Comparison of ENCODE assay signal across 18 cellular contexts in genomic region chr21:44424608-44425306, GRCh38. TPM values are rescaled to one million over a fixed set of nuclear protein-coding genes. Genes with fewer than 3 reads are reported as not detected.
DNase-seq lines count a peak whose midpoint lies in the region; ATAC-seq, FAIRE-seq and TF ChIP-seq lines count a peak whose summit lies in the region.
"Had no signal": no experiment of that assay in that cellular context is flagged by ENCODE, and none has a peak within 500 bp of the region (broad histone marks: within the 10 kb centered on the region; RNA-seq: fewer than 3 reads in every experiment).

No MANE protein-coding gene starts in this region.

- peak overlapping the region; percentile 76 for H3K4me3 Mint-ChIP-seq in MCF 10A (ENCODE audit: unreplicated experiment)
- H3K4me3 Mint-ChIP-seq in activated T-cell treated with anti-CD3 and anti-CD28 coated beads, Interleukin-2, amount 50 U/mL, for 24 hours, result no peak overlapping the region
- H3K4me3 Mint-ChIP-seq: activated CD4-positive, alpha-beta T cell treated with anti-CD3 and anti-CD28 coated beads, Interleukin-2, amount 10 ng/mL, durations not matched to agents 24 days and 14 days; activated naive CD8-positive, alpha-beta T cell had no signal

- no peaks in the 10 kb centered on the region for H3K79me2 ChIP-seq in HepG2 (ENCODE audit: insufficient read depth, low read length)

- in situ Hi-C loops in HepG2 (cut with HindIII; ENCODE audit: extremely low pct_ligation_motif_present, low pct_unique_long_range_greater_than_20kb), result loop anchor here (5.0 kb wide), 1 partner anchor 47 kb away; no protein-coding TSS in a partner anchor

- no peak for TF ChIP-seq EP300 in HepG2 (IDR thresholded peaks at IDR 0.05; ENCODE audit: low read depth in 2 of 2, low read length in 2 of 2)
- no peak for TF ChIP-seq EP300 in HepG2 (CRISPR knock-in tag; IDR thresholded peaks at IDR 0.05; ENCODE audit: borderline replicate concordance)

- intact Hi-C loops in right lobe of liver (cut with DNase I) (no loop called here), HepG2 (cut with micrococcal nuclease; ENCODE audit: unreplicated experiment) (no loop called here), MCF 10A (cut with micrococcal nuclease) (no loop called here)

- ATAC-seq in right lobe of liver, result no peak
- no peak; the same call in 2 of the 3 replicates for ATAC-seq in HepG2
- no peak for ATAC-seq in left lobe of liver
- ATAC-seq: naive thymus-derived CD8-positive, alpha-beta T cell; stimulated activated naive CD8-positive, alpha-beta T cell treated with anti-CD3 and anti-CD28 coated beads, Interleukin-15, Interleukin-2, amounts not matched to agents 100 U/mL and 50 U/mL, for 24 hours had no signal

- BruUV-seq in HepG2 (replicated peaks; lab: Mats Ljungman, UMichigan) (no TSS peak), MCF 10A (replicated peaks; lab: Mats Ljungman, UMichigan) (no TSS peak)

- peaks cover 0 to 4% (median 0%) of the 10 kb centered on the region in 4 donors for H3K9me3 ChIP-seq in right lobe of liver
- H3K9me3 ChIP-seq in HepG2 (ENCODE audit: low read length), result peaks cover 2% of the 10 kb centered on the region
- no peaks in the 10 kb centered on the region for H3K9me3 ChIP-seq in neutrophil

- no peak for TF ChIP-seq RAD21 in HepG2 (CRISPR knock-in tag; IDR thresholded peaks at IDR 0.05)

- TF ChIP-seq POLR2A in right lobe of liver (IDR thresholded peaks at IDR 0.05) (no peak), HepG2 (IDR thresholded peaks at IDR 0.05; ENCODE audit: insufficient read depth in 1 of 2, low read depth in 2 of 2, low read length in 2 of 2) (no peak)

- no peak for FAIRE-seq in HepG2 (lab: Jason Lieb, UNC)

- CTCF ChIA-PET in HepG2 (lab: Yijun Ruan, JAX; ENCODE audit: low intra/inter-chr PET ratio, low total read pairs) (no interaction called here), MCF 10A (lab: Yijun Ruan, JAX) (no interaction called here)

- no peak overlapping the region for H2AFZ ChIP-seq in HepG2 (ENCODE audit: low read length)

- WGBS in right lobe of liver (ENCODE audit: insufficient coverage, low coverage, low lambda C conversion rate, missing lambda C conversion rate), result 49% methylated on average over 6 of the region's 30 CpGs
- 0% methylated on average over 1 of the region's 30 CpGs for WGBS in HepG2 (ENCODE audit: low lambda C conversion rate)

- no peaks in the 10 kb centered on the region for H3K27me3 Mint-ChIP-seq in MCF 10A (ENCODE audit: insufficient read depth, unreplicated experiment)
- H3K27me3 Mint-ChIP-seq in activated T-cell treated with anti-CD3 and anti-CD28 coated beads, Interleukin-2, amount 50 U/mL, for 24 hours, result no peaks in the 10 kb centered on the region
- H3K27me3 Mint-ChIP-seq: activated CD4-positive, alpha-beta T cell treated with anti-CD3 and anti-CD28 coated beads, Interleukin-2, amount 10 ng/mL, durations not matched to agents 24 days and 14 days; activated naive CD8-positive, alpha-beta T cell; memory B cell; naive thymus-derived CD8-positive, alpha-beta T cell had no signal

- H3K27ac ChIP-seq in right lobe of liver, result no peak overlapping the region
- H3K27ac ChIP-seq in HepG2 (ENCODE audit: extremely low read length, insufficient read depth, low read length), result no peak overlapping the region
- peak overlapping the region; percentile 42 for H3K27ac ChIP-seq in neutrophil
- H3K27ac ChIP-seq: uterus had no signal

- H3K4me1 Mint-ChIP-seq in MCF 10A (ENCODE audit: insufficient read depth, unreplicated experiment), result no peaks in the 10 kb centered on the region
- H3K4me1 Mint-ChIP-seq in activated T-cell treated with anti-CD3 and anti-CD28 coated beads, Interleukin-2, amount 50 U/mL, for 24 hours (ENCODE audit: low read depth), result no peaks in the 10 kb centered on the region

- peaks cover 4% of the 10 kb centered on the region for H3K9me3 Mint-ChIP-seq in MCF 10A (ENCODE audit: unreplicated experiment)
- H3K9me3 Mint-ChIP-seq in activated T-cell treated with anti-CD3 and anti-CD28 coated beads, Interleukin-2, amount 50 U/mL, for 24 hours, result peaks cover 4% of the 10 kb centered on the region

- no peak overlapping the region for H3K27ac Mint-ChIP-seq in MCF 10A (ENCODE audit: low read depth, unreplicated experiment)
- no peak overlapping the region for H3K27ac Mint-ChIP-seq in activated T-cell treated with anti-CD3 and anti-CD28 coated beads, Interleukin-2, amount 50 U/mL, for 24 hours
- H3K27ac Mint-ChIP-seq: activated CD4-positive, alpha-beta T cell treated with anti-CD3 and anti-CD28 coated beads, Interleukin-2, amount 10 ng/mL, durations not matched to agents 24 days and 14 days; activated naive CD8-positive, alpha-beta T cell; memory B cell; naive thymus-derived CD8-positive, alpha-beta T cell had no signal

- H3K4me1 ChIP-seq in right lobe of liver (no peaks in the 10 kb centered on the region), HepG2 (ENCODE audit: insufficient read depth, low read length) (no peaks in the 10 kb centered on the region), neutrophil (ENCODE audit: control insufficient read depth in 1 of 2, insufficient read depth in 1 of 2, low read depth in 1 of 2, low read length in 1 of 2) (peaks cover 0 to 4% of the 10 kb centered on the region in 2 experiments)
- H3K4me1 ChIP-seq: uterus had no signal

- no peak overlapping the region for H3K4me3 ChIP-seq in right lobe of liver
- H3K4me3 ChIP-seq in HepG2 (replicated peaks in 1 of 3; ENCODE audit: insufficient read depth in 1 of 3, low read depth in 2 of 3, low read length in 3 of 3), result no peak overlapping the region
- H3K4me3 ChIP-seq in neutrophil (ENCODE audit: low read depth in 1 of 2, low read length in 1 of 2), result no peak overlapping the region
- H3K4me3 ChIP-seq: uterus had no signal

- H3K27me3 ChIP-seq in right lobe of liver (no peaks in the 10 kb centered on the region), HepG2 (ENCODE audit: control insufficient read depth in 1 of 2, insufficient read depth in 2 of 2, low read length in 2 of 2) (peaks cover 1 to 11% of the 10 kb centered on the region in 2 experiments; a peak in 4 of 5 replicates), neutrophil (no peaks in the 10 kb centered on the region)
- H3K27me3 ChIP-seq: uterus had no signal

- H4K20me1 ChIP-seq in HepG2 (ENCODE audit: insufficient read depth, low read length), result no peaks in the 10 kb centered on the region

- POLR2A ChIA-PET in HepG2 (lab: Yijun Ruan, JAX) (no interaction called here), MCF 10A (lab: Yijun Ruan, JAX) (interaction anchor here (0.7 kb wide), 1 partner anchor 86 kb away, joined by 4 read pairs; the partner anchor contains the start of gene CFAP410)

- H3K9ac ChIP-seq in HepG2 (ENCODE audit: insufficient read depth, low read depth, low read length), result no peak overlapping the region

- peaks cover 10% of the 10 kb centered on the region for H3K36me3 Mint-ChIP-seq in MCF 10A (ENCODE audit: insufficient read depth, unreplicated experiment)
- H3K36me3 Mint-ChIP-seq in activated T-cell treated with anti-CD3 and anti-CD28 coated beads, Interleukin-2, amount 50 U/mL, for 24 hours (ENCODE audit: low read depth), result peaks cover 29% of the 10 kb centered on the region
- H3K36me3 Mint-ChIP-seq: activated naive CD8-positive, alpha-beta T cell had no signal

- H3K4me2 ChIP-seq in HepG2 (ENCODE audit: low read depth, low read length), result no peak overlapping the region

- peak; percentile 20 to 52 (median 44) for DNase-seq in right lobe of liver
- no peak for DNase-seq in HepG2 (ENCODE audit: low spot score)
- DNase-seq in MCF 10A (ENCODE audit: unreplicated experiment), result no peak
- no peak for DNase-seq in activated T-cell treated with anti-CD3 and anti-CD28 coated beads for 4 hours
- no peak for DNase-seq in left lobe of liver (ENCODE audit: low spot score)
- no peak for DNase-seq in KG1 (lab: John Stamatoyannopoulos, UW)
- no peak for DNase-seq in activated T-cell treated with anti-CD3 and anti-CD28 coated beads, Interleukin-2, amount 50 U/mL, for 24 hours
- DNase-seq: activated CD4-positive, alpha-beta T cell treated with anti-CD3 and anti-CD28 coated beads, Interleukin-2, amount 10 ng/mL, durations not matched to agents 24 days and 14 days; EL; erythroblast; MV-4-11; NCI-H524 treated with DMSO at 0.1 percent for 48 hours; uterus had no signal

- no peaks in the 10 kb centered on the region for H3K36me3 ChIP-seq in right lobe of liver
- H3K36me3 ChIP-seq in HepG2 (replicated peaks in 1 of 2; ENCODE audit: control insufficient read depth in 1 of 2, insufficient read depth in 2 of 2, low read length in 2 of 2), result no peaks in the 10 kb centered on the region
- peaks cover 78% of the 10 kb centered on the region for H3K36me3 ChIP-seq in neutrophil
- H3K36me3 ChIP-seq: uterus had no signal

- TF ChIP-seq CTCF in right lobe of liver (IDR thresholded peaks at IDR 0.05) (no peak), HepG2 (CRISPR knock-in tag; IDR thresholded peaks at IDR 0.05) (no peak), MCF 10A (IDR thresholded peaks at IDR 0.05; ENCODE audit: unreplicated experiment) (no peak), neutrophil (IDR thresholded peaks at IDR 0.05) (no peak)

TF ChIP-seq in HepG2, 621 proteins besides CTCF, POLR2A, EP300 and RAD21 (continues in another document):
- TF ChIP-seq ZNF136 (CRISPR knock-in tag; IDR thresholded peaks at IDR 0.05; ENCODE audit: low read depth) (no peak), ZNF24 (IDR thresholded peaks at IDR 0.05) (no peak)

RNA-seq across cellular contexts. Expression of gene LRRC3, which starts 30.6 kb away (rescaled TPM):
- total RNA-seq in right lobe of liver, result 10 to 100 TPM in 5 of 6 experiments, 1 to 10 TPM in 1; 7.5 to 19.3 (median 13.9) TPM
- 3.9 and 4.8 TPM in 2 replicates for total RNA-seq in HepG2 (2016; rRNA removed; fragmentation: Illumina TruSeq; extraction: Trizol)
- total RNA-seq in HepG2 (2016; cell fraction: cytosol; rRNA removed; fragmentation: Illumina TruSeq; extraction: Trizol; ENCODE audit: low read depth), result 0.97 and 1.1 TPM in 2 replicates
- 3.1 and 4.8 TPM in 2 replicates for total RNA-seq in HepG2 (2016; cell fraction: insoluble cytoplasmic fraction; rRNA removed; fragmentation: Illumina TruSeq; extraction: Trizol)
- 3.5 and 4.4 TPM in 2 replicates for total RNA-seq in HepG2 (2016; cell fraction: membrane; rRNA removed; fragmentation: Illumina TruSeq; extraction: Trizol)
- 5.2 and 5.7 TPM in 2 replicates for total RNA-seq in HepG2 (2016; cell fraction: nucleus; rRNA removed; fragmentation: Illumina TruSeq; extraction: Trizol)
- 16.5 and 24.3 TPM in 2 replicates for polyA plus RNA-seq in HepG2 (2011; rRNA removed)
- 17.5 and 19.8 TPM in 2 replicates for polyA plus RNA-seq in HepG2 (2011; cell fraction: cytosol; rRNA removed)
- polyA plus RNA-seq in HepG2 (2011; cell fraction: nucleus; rRNA removed), result 25.9 and 31.8 TPM in 2 replicates
- polyA plus RNA-seq in HepG2 (2012), result 24.1 and 27.1 TPM in 2 replicates
- 0.99 and 1.3 TPM in 2 replicates for polyA plus RNA-seq in HepG2 (2016; cell fraction: cytosol; fragmentation: Illumina TruSeq; extraction: Trizol; ENCODE audit: low read depth)
- polyA plus RNA-seq in HepG2 (2016; cell fraction: insoluble cytoplasmic fraction; fragmentation: Illumina TruSeq; extraction: Trizol; ENCODE audit: low read depth), result 4.4 and 5.5 TPM in 2 replicates
- polyA plus RNA-seq in HepG2 (2016; cell fraction: membrane; fragmentation: Illumina TruSeq; extraction: Trizol; ENCODE audit: low read depth), result 2.9 and 3.4 TPM in 2 replicates
- 10.0 TPM in 2 replicates for polyA plus RNA-seq in HepG2 (2016; cell fraction: nucleus; fragmentation: Illumina TruSeq; extraction: Trizol; ENCODE audit: insufficient read depth, low read depth)
- polyA minus RNA-seq in HepG2 (2011; rRNA and poly(A)+ RNA removed; ENCODE audit: low replicate concordance), result 3.8 and 34.5 TPM in 2 replicates
- polyA minus RNA-seq in HepG2 (2011; cell fraction: cytosol; rRNA and poly(A)+ RNA removed), result 16.0 and 20.9 TPM in 2 replicates
- polyA minus RNA-seq in HepG2 (2011; cell fraction: nucleus; rRNA and poly(A)+ RNA removed), result 10.4 and 13.4 TPM in 2 replicates
- total RNA-seq in MCF 10A (2022), result not detected in 2 replicates
- 22.0 TPM for total RNA-seq in left lobe of liver

Comparison
In these comparisons a context has a peak if more than half of its experiments do, and no peak if none do; other contexts are left out.
1. DNase-seq: peak in right lobe of liver (3 of 3); none in HepG2 (single experiment), MCF 10A (single experiment), activated T-cell treated with anti-CD3 and anti-CD28 coated beads for 4 hours (single experiment), left lobe of liver (single experiment), KG1 (single experiment) and activated T-cell treated with anti-CD3 and anti-CD28 coated beads, Interleukin-2, amount 50 U/mL, for 24 hours (single experiment).